Comparison of ENCODE assay signal across 1 cellular context in the genomic region with DNA sequence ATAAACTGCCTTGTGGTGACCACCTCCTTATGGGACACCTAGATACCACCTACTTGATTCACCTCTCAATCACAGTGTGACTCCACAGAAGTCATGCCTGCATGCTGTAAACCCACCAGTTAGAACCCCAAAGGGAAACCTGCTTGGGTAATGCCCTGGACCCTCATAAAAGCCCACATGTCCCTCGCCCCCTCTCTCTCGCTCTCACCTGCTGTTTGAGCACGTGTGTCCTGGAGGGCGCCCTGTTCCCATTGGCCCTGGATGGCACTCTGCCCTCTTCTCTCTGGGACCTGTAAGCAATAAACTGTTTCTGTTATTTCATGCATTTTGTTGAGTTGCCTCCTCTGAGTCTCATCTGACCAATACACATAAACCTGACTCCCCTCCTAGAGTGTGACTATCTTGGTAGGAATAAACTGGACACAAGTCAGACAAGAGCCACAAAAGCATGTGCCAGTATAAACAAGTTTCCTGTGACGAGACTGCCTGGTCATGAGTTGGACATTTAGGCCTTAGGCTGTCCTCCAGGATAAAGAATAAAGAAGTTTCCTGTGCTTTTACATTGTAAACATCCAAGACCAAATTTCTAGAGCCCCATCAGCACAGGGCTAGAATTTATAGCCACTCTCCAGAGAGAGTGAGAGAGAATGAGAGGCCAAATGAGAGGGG.
TF ChIP-seq lines count a peak whose summit lies in the region.

No MANE protein-coding gene starts in this region.

TF ChIP-seq in IMR-90, 13 proteins besides CTCF, POLR2A, EP300 and RAD21:
- TF ChIP-seq CHD1 (IDR thresholded peaks at IDR 0.05; ENCODE audit: low read depth, low read length) (no peak), FOS (IDR thresholded peaks at IDR 0.05; ENCODE audit: low read depth, low read length) (no peak), RCOR1 (IDR thresholded peaks at IDR 0.05; ENCODE audit: insufficient replicate concordance, low read length) (no peak), SMC3 (IDR thresholded peaks at IDR 0.05; ENCODE audit: low read depth, low read length) (no peak), MXI1 (IDR thresholded peaks at IDR 0.05; ENCODE audit: borderline replicate concordance, low read depth, low read length) (no peak), BHLHE40 (IDR thresholded peaks at IDR 0.05; ENCODE audit: low read depth, low read length) (no peak), MAFK (IDR thresholded peaks at IDR 0.05; ENCODE audit: low read depth, low read length) (no peak), NFE2L2 (IDR thresholded peaks at IDR 0.05; ENCODE audit: low read depth, low read length) (no peak)
- TF ChIP-seq, protein P1, sequence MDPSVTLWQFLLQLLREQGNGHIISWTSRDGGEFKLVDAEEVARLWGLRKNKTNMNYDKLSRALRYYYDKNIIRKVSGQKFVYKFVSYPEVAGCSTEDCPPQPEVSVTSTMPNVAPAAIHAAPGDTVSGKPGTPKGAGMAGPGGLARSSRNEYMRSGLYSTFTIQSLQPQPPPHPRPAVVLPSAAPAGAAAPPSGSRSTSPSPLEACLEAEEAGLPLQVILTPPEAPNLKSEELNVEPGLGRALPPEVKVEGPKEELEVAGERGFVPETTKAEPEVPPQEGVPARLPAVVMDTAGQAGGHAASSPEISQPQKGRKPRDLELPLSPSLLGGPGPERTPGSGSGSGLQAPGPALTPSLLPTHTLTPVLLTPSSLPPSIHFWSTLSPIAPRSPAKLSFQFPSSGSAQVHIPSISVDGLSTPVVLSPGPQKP (IDR thresholded peaks at IDR 0.05; ENCODE audit: borderline replicate concordance, low read depth, low read length), result no peak
TF ChIP-seq in IMR-90: peak in this region for 0.
